8 cellular contexts compared by ENCODE assay signal in the genomic region with DNA sequence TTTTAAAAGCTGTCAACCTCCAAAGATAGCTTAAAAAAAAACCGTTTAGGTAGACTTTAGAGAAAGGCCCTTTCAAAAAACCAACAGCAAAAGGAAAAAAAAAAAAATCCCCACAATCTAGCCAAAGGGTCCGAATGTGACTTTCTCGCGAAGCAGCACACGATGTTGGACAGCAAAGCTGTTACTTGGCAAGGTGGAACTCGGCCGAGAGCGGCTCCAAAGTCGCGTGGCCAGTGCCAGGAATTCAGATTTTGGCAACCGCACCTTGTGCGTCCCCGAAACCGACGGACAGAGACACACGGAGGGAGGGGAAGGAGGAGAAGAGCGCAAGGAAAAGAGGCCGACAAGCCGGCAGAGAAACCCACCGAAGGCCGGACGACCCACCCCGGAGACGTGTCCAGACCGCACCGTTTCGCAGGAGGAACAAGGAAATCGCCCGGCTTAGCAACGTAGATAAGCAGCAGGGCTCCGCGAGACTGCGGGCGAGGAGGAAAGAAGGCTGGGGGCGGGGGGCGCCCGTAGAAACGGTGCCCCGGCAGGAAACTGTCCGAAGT.
A peak's percentile ranks its signal among the peaks of the same experiment; 100 is the strongest.
DNase-seq lines count a peak whose midpoint lies in the region; TF ChIP-seq lines count a peak whose summit lies in the region.

No MANE protein-coding gene starts in this region.

- H3K9me3 ChIP-seq in Peyer's patch (no peaks in the 10 kb centered on the region), thyroid gland (no peaks in the 10 kb centered on the region)

- peak overlapping the region in 3 of 4 donors; percentile 33 to 44 (median 44) for H3K27ac ChIP-seq in Peyer's patch
- H3K27ac ChIP-seq in thyroid gland: peak overlapping the region; percentile 23 to 54 (median 53)

- peak overlapping the region; percentile 66 for H3K4me3 Mint-ChIP-seq in T-helper 1 cell treated with Interleukin-12 subunit alpha and Interleukin-12 subunit beta and Interleukin-4 antibody, amounts not matched to agents 30 μg/mL and 1 μg/mL, for 36 hours

- DNase-seq in T-helper 1 cell (no peak), Peyer's patch (peak in 2 of 3 donors; percentile 61 to 68), dedifferentiated amniotic fluid mesenchymal stem cell (ENCODE audit: extremely low spot score) (peak; percentile 56), lower leg skin (ENCODE audit: low spot score in 2 of 2) (peak in 1 of 2 donors; percentile 82), thyroid gland (peak; percentile 40 to 43), NK-92 (lab: John Stamatoyannopoulos, UW; ENCODE audit: unreplicated experiment) (no peak), SIG-M5 treated with dmso at 0.1 percent for 504 hours (lab: John Stamatoyannopoulos, UW; ENCODE audit: unreplicated experiment) (no peak)

- H3K27ac Mint-ChIP-seq in T-helper 1 cell treated with Interleukin-12 subunit alpha and Interleukin-12 subunit beta and Interleukin-4 antibody, amounts not matched to agents 30 μg/mL and 1 μg/mL, for 36 hours: no peak overlapping the region

- H3K36me3 ChIP-seq in Peyer's patch (no peaks in the 10 kb centered on the region), thyroid gland (no peaks in the 10 kb centered on the region)

- H3K4me1 ChIP-seq in Peyer's patch: peaks cover 0 to 6% (median 0%) of the 10 kb centered on the region in 4 donors
- peaks cover 12 to 23% of the 10 kb centered on the region in 2 donors for H3K4me1 ChIP-seq in thyroid gland

- no peaks in the 10 kb centered on the region for H3K36me3 Mint-ChIP-seq in T-helper 1 cell treated with Interleukin-12 subunit alpha and Interleukin-12 subunit beta and Interleukin-4 antibody, amounts not matched to agents 30 μg/mL and 1 μg/mL, for 36 hours (ENCODE audit: low read depth)

- peaks cover 81% of the 10 kb centered on the region for H3K27me3 Mint-ChIP-seq in T-helper 1 cell treated with Interleukin-12 subunit alpha and Interleukin-12 subunit beta and Interleukin-4 antibody, amounts not matched to agents 30 μg/mL and 1 μg/mL, for 36 hours (ENCODE audit: low read depth)

- no peak for TF ChIP-seq POLR2A in Peyer's patch (IDR thresholded peaks at IDR 0.05)
- TF ChIP-seq POLR2A in lower leg skin (IDR thresholded peaks at IDR 0.05): no peak
- peak in 1 of 2 donors; percentile 24 for TF ChIP-seq POLR2A in thyroid gland (IDR thresholded peaks at IDR 0.05)

- intact Hi-C loops in lower leg skin (cut with DNase I; ENCODE audit: low total_unique reads) (loop anchor here (5.0 kb wide), 1 partner anchor 521 kb away; no protein-coding TSS in a partner anchor), thyroid gland (cut with DNase I) (loop anchor here (5.0 kb wide), 1 partner anchor 516 kb away; a partner anchor contains a TSS)

- H3K4me3 ChIP-seq in Peyer's patch: peak overlapping the region; percentile 2 to 76 (median 48)
- H3K4me3 ChIP-seq in lower leg skin (ENCODE audit: low read depth, poor library complexity, severe bottlenecking): peak overlapping the region; percentile 16
- peak overlapping the region; percentile 10 to 23 (median 23) for H3K4me3 ChIP-seq in thyroid gland (replicated peaks in 1 of 3)

- peaks cover 0 to 9% of the 10 kb centered on the region in 2 donors for H3K27me3 ChIP-seq in Peyer's patch
- peaks cover 9% of the 10 kb centered on the region for H3K27me3 ChIP-seq in thyroid gland

- whole genome bisulfite sequencing in lower leg skin, 2 donors: 1 to 2% methylated on average over 40 of the region's 40 CpGs
- 1 to 3% methylated on average over 38 to 40 of the region's 40 CpGs for WGBS in thyroid gland, 2 donors

- TF ChIP-seq CTCF in Peyer's patch (IDR thresholded peaks at IDR 0.05) (no peak), lower leg skin (IDR thresholded peaks at IDR 0.05) (no peak), thyroid gland (IDR thresholded peaks at IDR 0.05) (no peak)

- peaks cover 17% of the 10 kb centered on the region for H3K4me1 Mint-ChIP-seq in T-helper 1 cell treated with Interleukin-12 subunit alpha and Interleukin-12 subunit beta and Interleukin-4 antibody, amounts not matched to agents 30 μg/mL and 1 μg/mL, for 36 hours (ENCODE audit: low read depth)

- no peaks in the 10 kb centered on the region for H3K9me3 Mint-ChIP-seq in T-helper 1 cell treated with Interleukin-12 subunit alpha and Interleukin-12 subunit beta and Interleukin-4 antibody, amounts not matched to agents 30 μg/mL and 1 μg/mL, for 36 hours

Comparison
In these comparisons a context has a peak if more than half of its experiments do, and no peak if none do; other contexts are left out.
1. DNase-seq: peak in Peyer's patch (2 of 3), dedifferentiated amniotic fluid mesenchymal stem cell (single experiment) and thyroid gland (2 of 2); none in T-helper 1 cell (0 of 5), NK-92 (single experiment) and SIG-M5 treated with dmso at 0.1 percent for 504 hours (single experiment).
2. Peak in every context shown above with its lines, with median percentiles within 50 percentile points of each other: H3K4me3 ChIP-seq.